Comparison of ENCODE assay signal across 12 cellular contexts in the genomic region with DNA sequence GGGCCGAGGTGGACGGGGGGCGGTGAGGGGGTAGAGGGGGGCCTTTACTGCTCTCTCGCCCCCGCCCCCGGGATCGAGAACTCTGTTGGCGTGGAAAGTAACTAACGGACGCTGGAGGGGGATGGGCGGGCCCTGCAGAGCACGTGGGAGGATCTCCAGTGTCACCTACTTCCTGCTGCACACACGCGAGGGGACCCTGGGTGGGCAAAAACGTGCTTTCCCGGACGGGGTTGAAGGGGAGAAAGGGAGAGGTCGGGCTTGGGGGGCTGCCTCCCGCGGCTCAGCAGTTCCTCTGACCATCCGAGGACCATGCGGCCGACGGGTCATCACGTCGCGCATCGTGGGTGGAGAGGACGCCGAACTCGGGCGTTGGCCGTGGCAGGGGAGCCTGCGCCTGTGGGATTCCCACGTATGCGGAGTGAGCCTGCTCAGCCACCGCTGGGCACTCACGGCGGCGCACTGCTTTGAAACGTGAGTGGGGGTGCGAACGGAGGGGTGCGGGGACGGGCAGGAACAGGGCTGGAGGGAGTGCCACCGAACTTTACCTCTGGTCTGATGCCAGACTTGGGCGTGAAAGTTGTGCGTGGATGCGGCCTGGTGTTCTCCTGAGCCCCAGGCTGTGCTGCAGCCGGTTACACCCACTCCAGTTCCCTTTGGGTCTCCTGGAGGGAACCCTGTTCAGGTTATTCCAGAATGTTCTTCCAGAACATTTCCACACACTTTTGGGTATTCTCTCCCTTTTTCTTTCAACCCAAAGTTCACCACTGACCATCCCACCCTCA. TPM values are rescaled to one million over a fixed set of nuclear protein-coding genes. Genes with fewer than 3 reads are reported as not detected.
DNase-seq lines count a peak whose midpoint lies in the region; ATAC-seq lines count a peak whose summit lies in the region.
"Had no signal": no experiment of that assay in that cellular context is flagged by ENCODE, and none has a peak within 500 bp of the region (broad histone marks: within the 10 kb centered on the region; RNA-seq: fewer than 3 reads in every experiment).

No MANE protein-coding gene starts in this region.

- H3K4me3 Mint-ChIP-seq in activated T-helper 2 cell treated with anti-CD3 and anti-CD28 coated beads, Interferon-gamma antibody, Interleukin-2, Interleukin-4, amounts not matched to agents 10 μg/mL and 5 μg/mL and 100 μg/mL, durations not matched to agents 14 hours and 24 hours and 36 hours (ENCODE audit: low read depth), result peak overlapping the region; percentile 52
- H3K4me3 Mint-ChIP-seq in stimulated activated effector memory CD8-positive, alpha-beta T cell treated with anti-CD3 and anti-CD28 coated beads, Interleukin-12 subunit alpha, Interleukin-12 subunit beta, amount 100 ng/mL, for 72 hours, result peak overlapping the region; percentile 40
- H3K4me3 Mint-ChIP-seq: activated CD4-positive, alpha-beta T cell treated with anti-CD3 and anti-CD28 coated beads, Interleukin-2, amount 10 ng/mL, durations not matched to agents 7 days and 5 days had no signal

- H3K4me1 Mint-ChIP-seq in activated T-helper 2 cell treated with anti-CD3 and anti-CD28 coated beads, Interferon-gamma antibody, Interleukin-2, Interleukin-4, amounts not matched to agents 10 μg/mL and 5 μg/mL and 100 μg/mL, durations not matched to agents 14 hours and 24 hours and 36 hours (ENCODE audit: low read depth), result no peaks in the 10 kb centered on the region
- no peaks in the 10 kb centered on the region for H3K4me1 Mint-ChIP-seq in stimulated activated effector memory CD8-positive, alpha-beta T cell treated with anti-CD3 and anti-CD28 coated beads, Interleukin-12 subunit alpha, Interleukin-12 subunit beta, amount 100 ng/mL, for 72 hours
- H3K4me1 Mint-ChIP-seq: activated CD4-positive, alpha-beta T cell treated with anti-CD3 and anti-CD28 coated beads, Interleukin-2, amount 10 ng/mL, durations not matched to agents 7 days and 5 days had no signal

- no peaks in the 10 kb centered on the region for H3K9me3 Mint-ChIP-seq in activated T-helper 2 cell treated with anti-CD3 and anti-CD28 coated beads, Interferon-gamma antibody, Interleukin-2, Interleukin-4, amounts not matched to agents 10 μg/mL and 5 μg/mL and 100 μg/mL, durations not matched to agents 14 hours and 24 hours and 36 hours
- H3K9me3 Mint-ChIP-seq in stimulated activated effector memory CD8-positive, alpha-beta T cell treated with anti-CD3 and anti-CD28 coated beads, Interleukin-12 subunit alpha, Interleukin-12 subunit beta, amount 100 ng/mL, for 72 hours, result no peaks in the 10 kb centered on the region
- H3K9me3 Mint-ChIP-seq: activated CD4-positive, alpha-beta T cell treated with anti-CD3 and anti-CD28 coated beads, Interleukin-2, amount 10 ng/mL, durations not matched to agents 7 days and 5 days had no signal

- no peaks in the 10 kb centered on the region for H3K36me3 Mint-ChIP-seq in activated T-helper 2 cell treated with anti-CD3 and anti-CD28 coated beads, Interferon-gamma antibody, Interleukin-2, Interleukin-4, amounts not matched to agents 10 μg/mL and 5 μg/mL and 100 μg/mL, durations not matched to agents 14 hours and 24 hours and 36 hours (ENCODE audit: low read depth)
- no peaks in the 10 kb centered on the region for H3K36me3 Mint-ChIP-seq in stimulated activated effector memory CD8-positive, alpha-beta T cell treated with anti-CD3 and anti-CD28 coated beads, Interleukin-12 subunit alpha, Interleukin-12 subunit beta, amount 100 ng/mL, for 72 hours

- ATAC-seq in stimulated activated effector memory CD8-positive, alpha-beta T cell treated with anti-CD3 and anti-CD28 coated beads, Interleukin-12 subunit alpha, Interleukin-12 subunit beta, amount 100 ng/mL, for 72 hours, result no peak
- no peak for ATAC-seq in GM21381 (IDR thresholded peaks at IDR 0.05; ENCODE audit: unreplicated experiment)

- peak; percentile 64 for DNase-seq in activated effector memory CD4-positive, alpha-beta T cell treated with anti-CD3 and anti-CD28 coated beads, Interleukin-2, amount 50 U/mL, for 16 hours
- no peak for DNase-seq in activated effector memory CD4-positive, alpha-beta T cell treated with Interleukin-2 at 50 U/mL for 16 hours
- DNase-seq in activated T-helper 2 cell treated with anti-CD3 and anti-CD28 coated beads, Interferon-gamma antibody, Interleukin-2, Interleukin-4, amounts not matched to agents 10 μg/mL and 5 μg/mL and 100 μg/mL, durations not matched to agents 14 hours and 24 hours and 36 hours (ENCODE audit: low spot score), result no peak
- DNase-seq in stimulated activated effector memory CD8-positive, alpha-beta T cell treated with anti-CD3 and anti-CD28 coated beads, Interleukin-12 subunit alpha, Interleukin-12 subunit beta, amount 100 ng/mL, for 72 hours (ENCODE audit: low spot score in 2 of 2), result no peak
- no peak for DNase-seq in NCI-H345 (lab: John Stamatoyannopoulos, UW)
- DNase-seq: activated CD4-positive, alpha-beta T cell treated with anti-CD3 and anti-CD28 coated beads, Interleukin-2, amount 10 ng/mL, durations not matched to agents 7 days and 5 days; NCI-H1105; NCI-H774 had no signal

- intact Hi-C loops in activated T-helper 2 cell treated with anti-CD3 and anti-CD28 coated beads, Interferon-gamma antibody, Interleukin-2, Interleukin-4, amounts not matched to agents 10 μg/mL and 5 μg/mL and 100 μg/mL, durations not matched to agents 14 hours and 24 hours and 36 hours (cut with micrococcal nuclease), result no loop called here

- no peak overlapping the region for H3K27ac Mint-ChIP-seq in activated T-helper 2 cell treated with anti-CD3 and anti-CD28 coated beads, Interferon-gamma antibody, Interleukin-2, Interleukin-4, amounts not matched to agents 10 μg/mL and 5 μg/mL and 100 μg/mL, durations not matched to agents 14 hours and 24 hours and 36 hours
- peak overlapping the region; percentile 40 for H3K27ac Mint-ChIP-seq in stimulated activated effector memory CD8-positive, alpha-beta T cell treated with anti-CD3 and anti-CD28 coated beads, Interleukin-12 subunit alpha, Interleukin-12 subunit beta, amount 100 ng/mL, for 72 hours
- H3K27ac Mint-ChIP-seq: activated CD4-positive, alpha-beta T cell treated with anti-CD3 and anti-CD28 coated beads, Interleukin-2, amount 10 ng/mL, durations not matched to agents 7 days and 5 days had no signal

- no peaks in the 10 kb centered on the region for H3K27me3 Mint-ChIP-seq in activated T-helper 2 cell treated with anti-CD3 and anti-CD28 coated beads, Interferon-gamma antibody, Interleukin-2, Interleukin-4, amounts not matched to agents 10 μg/mL and 5 μg/mL and 100 μg/mL, durations not matched to agents 14 hours and 24 hours and 36 hours (ENCODE audit: low read depth)

RNA-seq across cellular contexts. Expression of a gene that starts 0.7 kb away (rescaled TPM):
- total RNA-seq in activated T-helper 2 cell treated with anti-CD3 and anti-CD28 coated beads, Interferon-gamma antibody, Interleukin-2, Interleukin-4, amounts not matched to agents 10 μg/mL and 5 μg/mL and 100 μg/mL, durations not matched to agents 14 hours and 24 hours and 36 hours, result 11.4 and 11.5 TPM in 2 replicates
- total RNA-seq: astrocyte, endothelial cell of umbilical vein, skeletal muscle tissue had no signal

RNA-seq across cellular contexts. Expression of a gene that starts 12.4 kb away (rescaled TPM):
- total RNA-seq in activated T-helper 2 cell treated with anti-CD3 and anti-CD28 coated beads, Interferon-gamma antibody, Interleukin-2, Interleukin-4, amounts not matched to agents 10 μg/mL and 5 μg/mL and 100 μg/mL, durations not matched to agents 14 hours and 24 hours and 36 hours, result 7.7 and 8.6 TPM in 2 replicates
- total RNA-seq: astrocyte, endothelial cell of umbilical vein had no signal

RNA-seq across cellular contexts. Expression of a gene that starts 19.4 kb away (rescaled TPM):
- not detected in 2 replicates for total RNA-seq in activated T-helper 2 cell treated with anti-CD3 and anti-CD28 coated beads, Interferon-gamma antibody, Interleukin-2, Interleukin-4, amounts not matched to agents 10 μg/mL and 5 μg/mL and 100 μg/mL, durations not matched to agents 14 hours and 24 hours and 36 hours
- total RNA-seq: activated CD4-positive, alpha-beta T cell treated with anti-CD3 and anti-CD28 coated beads, Interleukin-2, amount 10 ng/mL, durations not matched to agents 7 days and 5 days; astrocyte; endothelial cell of umbilical vein; skeletal muscle tissue had no signal

RNA-seq across cellular contexts. Expression of a gene that starts 30.3 kb away (rescaled TPM):
- total RNA-seq in activated T-helper 2 cell treated with anti-CD3 and anti-CD28 coated beads, Interferon-gamma antibody, Interleukin-2, Interleukin-4, amounts not matched to agents 10 μg/mL and 5 μg/mL and 100 μg/mL, durations not matched to agents 14 hours and 24 hours and 36 hours, result not detected in 2 replicates
- total RNA-seq: activated CD4-positive, alpha-beta T cell treated with anti-CD3 and anti-CD28 coated beads, Interleukin-2, amount 10 ng/mL, durations not matched to agents 7 days and 5 days; astrocyte; endothelial cell of umbilical vein; skeletal muscle tissue had no signal

RNA-seq across cellular contexts. Expression of a gene that starts 40.3 kb away (rescaled TPM):
- total RNA-seq in activated T-helper 2 cell treated with anti-CD3 and anti-CD28 coated beads, Interferon-gamma antibody, Interleukin-2, Interleukin-4, amounts not matched to agents 10 μg/mL and 5 μg/mL and 100 μg/mL, durations not matched to agents 14 hours and 24 hours and 36 hours, result not detected in 2 replicates
- total RNA-seq: activated CD4-positive, alpha-beta T cell treated with anti-CD3 and anti-CD28 coated beads, Interleukin-2, amount 10 ng/mL, durations not matched to agents 7 days and 5 days; endothelial cell of umbilical vein; skeletal muscle tissue had no signal
